In genomic region chr6:145891126-145891525, GRCh38 we compare ENCODE assay signal across 27 cellular contexts.
DNase-seq lines count a peak whose midpoint lies in the region; ATAC-seq, FAIRE-seq and TF ChIP-seq lines count a peak whose summit lies in the region.
"Had no signal": no experiment of that assay in that cellular context is flagged by ENCODE, and none has a peak within 500 bp of the region (broad histone marks: within the 10 kb centered on the region; RNA-seq: fewer than 3 reads in every experiment).

No MANE protein-coding gene starts in this region.

- no peak overlapping the region for H2AFZ ChIP-seq in astrocyte (ENCODE audit: low read depth, low read length)

- no peak overlapping the region for H3K4me3 Mint-ChIP-seq in astrocyte (ENCODE audit: unreplicated experiment)
- H3K4me3 Mint-ChIP-seq in natural killer cell treated with Interleukin-12 subunit alpha and Interleukin-12 subunit beta and Interleukin-15 and Interleukin-18, amount 100 ng/mL, for 72 hours: no peak overlapping the region
- H3K4me3 Mint-ChIP-seq: activated CD4-positive, alpha-beta memory T cell treated with anti-CD3 and anti-CD28 coated beads, Interleukin-2, amount 10 ng/mL, durations not matched to agents 7 days and 5 days; CD14-positive monocyte; dendritic cell treated with granulocyte-macrophage colony-stimulating factor and Interleukin-4, amounts not matched to agents 40 ng/mL and 50 ng/mL, for 4 days; immature natural killer cell; T-helper 1 cell treated with Interleukin-12 subunit alpha and Interleukin-12 subunit beta and Interleukin-4 antibody, amounts not matched to agents 30 μg/mL and 1 μg/mL, for 36 hours; WTC11 had no signal

- peaks cover 8% of the 10 kb centered on the region for H3K4me1 Mint-ChIP-seq in astrocyte (ENCODE audit: low read depth, unreplicated experiment)
- H3K4me1 Mint-ChIP-seq in natural killer cell treated with Interleukin-12 subunit alpha and Interleukin-12 subunit beta and Interleukin-15 and Interleukin-18, amount 100 ng/mL, for 72 hours (ENCODE audit: low read depth in 2 of 2): no peaks in the 10 kb centered on the region
- H3K4me1 Mint-ChIP-seq: activated CD4-positive, alpha-beta memory T cell treated with anti-CD3 and anti-CD28 coated beads, Interleukin-2, amount 10 ng/mL, durations not matched to agents 7 days and 5 days; CD14-positive monocyte; immature natural killer cell; WTC11 had no signal

- no peak overlapping the region for H3K9ac ChIP-seq in astrocyte (ENCODE audit: low read length)
- H3K9ac ChIP-seq: KMS-11 had no signal

- no peaks in the 10 kb centered on the region for H3K9me3 Mint-ChIP-seq in astrocyte (ENCODE audit: unreplicated experiment)
- no peaks in the 10 kb centered on the region for H3K9me3 Mint-ChIP-seq in natural killer cell treated with Interleukin-12 subunit alpha and Interleukin-12 subunit beta and Interleukin-15 and Interleukin-18, amount 100 ng/mL, for 72 hours
- H3K9me3 Mint-ChIP-seq: activated CD4-positive, alpha-beta memory T cell treated with anti-CD3 and anti-CD28 coated beads, Interleukin-2, amount 10 ng/mL, durations not matched to agents 7 days and 5 days; CD14-positive monocyte; dendritic cell treated with granulocyte-macrophage colony-stimulating factor and Interleukin-4, amounts not matched to agents 40 ng/mL and 50 ng/mL, for 4 days; immature natural killer cell; T-helper 1 cell treated with Interleukin-12 subunit alpha and Interleukin-12 subunit beta and Interleukin-4 antibody, amounts not matched to agents 30 μg/mL and 1 μg/mL, for 36 hours; WTC11 had no signal

- H3K27ac Mint-ChIP-seq in astrocyte (ENCODE audit: unreplicated experiment): no peak overlapping the region
- no peak overlapping the region for H3K27ac Mint-ChIP-seq in natural killer cell treated with Interleukin-12 subunit alpha and Interleukin-12 subunit beta and Interleukin-15 and Interleukin-18, amount 100 ng/mL, for 72 hours
- H3K27ac Mint-ChIP-seq: activated CD4-positive, alpha-beta memory T cell treated with anti-CD3 and anti-CD28 coated beads, Interleukin-2, amount 10 ng/mL, durations not matched to agents 7 days and 5 days; CD14-positive monocyte; dendritic cell treated with granulocyte-macrophage colony-stimulating factor and Interleukin-4, amounts not matched to agents 40 ng/mL and 50 ng/mL, for 4 days; immature natural killer cell; T-helper 1 cell treated with Interleukin-12 subunit alpha and Interleukin-12 subunit beta and Interleukin-4 antibody, amounts not matched to agents 30 μg/mL and 1 μg/mL, for 36 hours; WTC11 had no signal

- no peak for ATAC-seq in natural killer cell treated with Interleukin-12 subunit alpha and Interleukin-12 subunit beta and Interleukin-15 and Interleukin-18, amount 100 ng/mL, for 72 hours
- ATAC-seq: body of pancreas, lower lobe of right lung, WTC11 had no signal

- no peaks in the 10 kb centered on the region for H3K27me3 ChIP-seq in astrocyte (ENCODE audit: insufficient read depth, low read length)
- H3K27me3 ChIP-seq: body of pancreas, right lobe of liver, uterus had no signal

- TF ChIP-seq CTCF in astrocyte (IDR thresholded peaks at IDR 0.05; ENCODE audit: insufficient read depth, low read depth, low read length) (no peak), fibroblast of villous mesenchyme (IDR thresholded peaks at IDR 0.05; ENCODE audit: insufficient read depth, low read depth, low read length) (no peak)

- FAIRE-seq in astrocyte (lab: Jason Lieb, UNC) (no peak), urothelium cell line (lab: Jason Lieb, UNC) (no peak)

- H3K36me3 Mint-ChIP-seq in astrocyte (ENCODE audit: low read depth, unreplicated experiment): peaks cover 4% of the 10 kb centered on the region
- peaks cover 10% of the 10 kb centered on the region for H3K36me3 Mint-ChIP-seq in natural killer cell treated with Interleukin-12 subunit alpha and Interleukin-12 subunit beta and Interleukin-15 and Interleukin-18, amount 100 ng/mL, for 72 hours

- no peaks in the 10 kb centered on the region for H4K20me1 ChIP-seq in astrocyte (ENCODE audit: insufficient read depth, low read length)

- H3K4me1 ChIP-seq in astrocyte (ENCODE audit: insufficient read depth, low read length): no peaks in the 10 kb centered on the region
- H3K4me1 ChIP-seq: body of pancreas, lower lobe of right lung, uterus had no signal

- no peaks in the 10 kb centered on the region for H3K79me2 ChIP-seq in astrocyte (ENCODE audit: insufficient read depth, low read length)

- DNase-seq in GM04503 (ENCODE audit: low read depth): peak; percentile 63
- peak; percentile 90 for DNase-seq in astrocyte (ENCODE audit: low read depth)
- peak; percentile 93 for DNase-seq in fibroblast of villous mesenchyme (ENCODE audit: low read depth)
- DNase-seq in stimulated activated naive CD4-positive, alpha-beta T cell treated with Interleukin-2 at 50 U/mL for 16 hours (lab: John Stamatoyannopoulos, UW): no peak
- no peak for DNase-seq in natural killer cell treated with Interleukin-12 subunit alpha and Interleukin-12 subunit beta and Interleukin-15 and Interleukin-18, amount 100 ng/mL, for 72 hours (ENCODE audit: low spot score)
- DNase-seq in urothelium cell line (ENCODE audit: low spot score): no peak
- no peak for DNase-seq in stimulated activated naive CD4-positive, alpha-beta T cell (lab: John Stamatoyannopoulos, UW)
- DNase-seq: activated CD4-positive, alpha-beta memory T cell treated with anti-CD3 and anti-CD28 coated beads, Interleukin-2, amount 10 ng/mL, durations not matched to agents 7 days and 5 days; activated naive CD4-positive, alpha-beta T cell treated with anti-CD3 and anti-CD28 coated beads, Interleukin-2, amount 50 U/mL, for 16 hours; activated T-cell treated with anti-CD3 and anti-CD28 coated beads, Interleukin-2, amount 50 U/mL, for 1 hour; body of pancreas; DMS153; head of caudate nucleus; immature natural killer cell; lower lobe of right lung; NCI-H1105 treated with DMSO at 0.1 percent for 48 hours; NCI-H526; right lobe of liver; SHP77 treated with DMSO at 0.1 percent for 48 hours; stimulated activated CD4-positive, alpha-beta T cell treated with anti-CD3 and anti-CD28 coated beads, Interleukin-2, amount 100 ng/mL, for 24 hours; uterus had no signal

- no peak overlapping the region for H3K4me3 ChIP-seq in astrocyte (ENCODE audit: insufficient read depth, low read depth, low read length)
- no peak overlapping the region for H3K4me3 ChIP-seq in fibroblast of villous mesenchyme (ENCODE audit: low read depth, low read length)
- H3K4me3 ChIP-seq: body of pancreas, lower lobe of right lung, right lobe of liver, uterus had no signal

- H3K27ac ChIP-seq in astrocyte (ENCODE audit: low read depth, low read length): peak overlapping the region; percentile 37
- H3K27ac ChIP-seq: body of pancreas, epithelial cell of prostate, KMS-11, lower lobe of right lung, right lobe of liver, uterus had no signal

- peak overlapping the region; percentile 23 for H3K4me2 ChIP-seq in astrocyte (ENCODE audit: low read length)
- H3K4me2 ChIP-seq: KMS-11 had no signal

- H3K9me3 ChIP-seq in astrocyte (ENCODE audit: insufficient read depth, low read depth, low read length): no peaks in the 10 kb centered on the region
- H3K9me3 ChIP-seq: body of pancreas, lower lobe of right lung, right lobe of liver, uterus had no signal

- no peaks in the 10 kb centered on the region for H3K27me3 Mint-ChIP-seq in astrocyte (ENCODE audit: low read depth, unreplicated experiment)
- H3K27me3 Mint-ChIP-seq in natural killer cell treated with Interleukin-12 subunit alpha and Interleukin-12 subunit beta and Interleukin-15 and Interleukin-18, amount 100 ng/mL, for 72 hours: no peaks in the 10 kb centered on the region
- H3K27me3 Mint-ChIP-seq: activated CD4-positive, alpha-beta memory T cell treated with anti-CD3 and anti-CD28 coated beads, Interleukin-2, amount 10 ng/mL, durations not matched to agents 7 days and 5 days; dendritic cell treated with granulocyte-macrophage colony-stimulating factor and Interleukin-4, amounts not matched to agents 40 ng/mL and 50 ng/mL, for 4 days had no signal

- H3K36me3 ChIP-seq in astrocyte (ENCODE audit: insufficient read depth, low read length): no peaks in the 10 kb centered on the region
- H3K36me3 ChIP-seq: uterus had no signal

Comparison
In these comparisons a context has a peak if more than half of its experiments do, and no peak if none do; other contexts are left out.
1. DNase-seq: peak in GM04503 (single experiment), astrocyte (single experiment) and fibroblast of villous mesenchyme (single experiment); none in stimulated activated naive CD4-positive, alpha-beta T cell treated with Interleukin-2 at 50 U/mL for 16 hours (single experiment), natural killer cell treated with Interleukin-12 subunit alpha and Interleukin-12 subunit beta and Interleukin-15 and Interleukin-18, amount 100 ng/mL, for 72 hours (single experiment), urothelium cell line (single experiment) and stimulated activated naive CD4-positive, alpha-beta T cell (0 of 6).